In genomic region chr1:51313961-51314777, GRCh38 we compare ENCODE assay signal across 9 cellular contexts. TPM values are rescaled to one million over a fixed set of nuclear protein-coding genes. Genes with fewer than 3 reads are reported as not detected.
A peak's percentile ranks its signal among the peaks of the same experiment; 100 is the strongest.
DNase-seq lines count a peak whose midpoint lies in the region; ATAC-seq and TF ChIP-seq lines count a peak whose summit lies in the region.
"Had no signal": no experiment of that assay in that cellular context is flagged by ENCODE, and none has a peak within 500 bp of the region (broad histone marks: within the 10 kb centered on the region; RNA-seq: fewer than 3 reads in every experiment).

No MANE protein-coding gene starts in this region.

- H3K4me3 ChIP-seq in AG04449 (ENCODE audit: low read depth, low read length) (no peak overlapping the region), body of pancreas (no peak overlapping the region), lung (no peak overlapping the region)

- POLR2A ChIA-PET in AG04449 (lab: Yijun Ruan, JAX): interaction anchor here (0.5 kb wide), 1 partner anchor 77 kb away, joined by 3 read pairs; no protein-coding TSS in a partner anchor

- no peaks in the 10 kb centered on the region for H3K27me3 ChIP-seq in body of pancreas
- H3K27me3 ChIP-seq in lung (ENCODE audit: control insufficient read depth, insufficient read depth): no peaks in the 10 kb centered on the region

- CTCF ChIA-PET in AG04449 (lab: Yijun Ruan, JAX): interaction anchor here (1.1 to 8.3 kb wide), 4 partner anchors 9 to 18 kb away, joined by 3 to 64 read pairs (median 4); no protein-coding TSS in a partner anchor

- H3K9me3 ChIP-seq in body of pancreas (no peaks in the 10 kb centered on the region), lung (ENCODE audit: control insufficient read depth in 2 of 2, insufficient read depth in 1 of 2, low read length in 1 of 2) (no peaks in the 10 kb centered on the region)

- TF ChIP-seq POLR2A in body of pancreas (IDR thresholded peaks at IDR 0.05): peak in 2 of 3 donors; percentile 41 to 45

- 48 to 60% methylated on average over 10 to 12 of the region's 12 CpGs for WGBS in body of pancreas, 2 donors
- WGBS in lung, 2 donors: 40 to 50% methylated on average over 12 of the region's 12 CpGs

- DNase-seq in AG04449 (ENCODE audit: low read depth, low spot score) (peak; percentile 24), HPDE6-E6E7 (ENCODE audit: extremely low spot score) (peak; percentile 85), body of pancreas (peak; percentile 29 to 56 (median 44)), lung (ENCODE audit: low spot score) (peak; percentile 42)
- no peak for DNase-seq in effector CD8-positive, alpha-beta T cell (lab: John Stamatoyannopoulos, UW)
- DNase-seq: head of caudate nucleus had no signal

- H3K27ac ChIP-seq in body of pancreas (peak overlapping the region; percentile 78 to 86 (median 80)), lung (ENCODE audit: low read depth in 1 of 2, low read length in 1 of 2) (peak overlapping the region in 1 of 2 donors; percentile 73)

- H3K4me1 ChIP-seq in body of pancreas: peaks cover 29% of the 10 kb centered on the region
- H3K4me1 ChIP-seq in lung (ENCODE audit: control insufficient read depth in 2 of 2, insufficient read depth in 2 of 2, low read length in 2 of 2): peaks cover 0 to 3% of the 10 kb centered on the region in 2 donors

- TF ChIP-seq CTCF in AG04449 (IDR thresholded peaks at IDR 0.05; ENCODE audit: insufficient read depth, low read length, missing control alignments) (no peak), body of pancreas (IDR thresholded peaks at IDR 0.05) (no peak), lung (IDR thresholded peaks at IDR 0.05; ENCODE audit: control extremely low read depth, extremely low read depth) (no peak)

- ATAC-seq in body of pancreas: peak; percentile 79
- peak; percentile 58 for ATAC-seq in lung (ENCODE audit: insufficient read depth, low FRiP score)
- ATAC-seq in GM19035 (IDR thresholded peaks at IDR 0.05; ENCODE audit: unreplicated experiment): no peak
- ATAC-seq in HG03045 (IDR thresholded peaks at IDR 0.05; ENCODE audit: unreplicated experiment): no peak
- ATAC-seq in GM21423 (IDR thresholded peaks at IDR 0.05; ENCODE audit: unreplicated experiment): no peak

- H3K36me3 ChIP-seq in body of pancreas (replicated peaks in 1 of 2; ENCODE audit: insufficient read depth in 1 of 2, low read depth in 2 of 2) (no peaks in the 10 kb centered on the region), lung (ENCODE audit: control insufficient read depth in 2 of 2, insufficient read depth in 2 of 2, low read length in 2 of 2) (no peaks in the 10 kb centered on the region)

- intact Hi-C loops in body of pancreas (cut with DNase I): no loop called here

RNA-seq across cellular contexts. Expression of gene TTC39A, which starts 16.2 kb away (rescaled TPM):
- 10 to 100 TPM in 1 of 2 donors, 1 to 10 TPM in 1; 7.9 to 21.3 TPM for total RNA-seq in body of pancreas
- 10 to 100 TPM; 16.6 to 46.8 TPM for total RNA-seq in lung
- polyA plus RNA-seq in lung: 10 to 100 TPM; 24.5 to 32.6 TPM

Comparison
In these comparisons a context has a peak if more than half of its experiments do, and no peak if none do; other contexts are left out.
1. ATAC-seq: peak in body of pancreas (single experiment) and lung (single experiment); none in GM19035 (single experiment), HG03045 (single experiment) and GM21423 (single experiment).